ENCODE assay signal across 8 cellular contexts in genomic region chr1:50929376-50929958, GRCh38. TPM values are rescaled to one million over a fixed set of nuclear protein-coding genes. Genes with fewer than 3 reads are reported as not detected.
DNase-seq lines count a peak whose midpoint lies in the region; ATAC-seq and TF ChIP-seq lines count a peak whose summit lies in the region.

No MANE protein-coding gene starts in this region.

- peak; percentile 8 to 73 (median 58) for TF ChIP-seq CTCF in body of pancreas (IDR thresholded peaks at IDR 0.05)
- TF ChIP-seq CTCF in right lobe of liver (IDR thresholded peaks at IDR 0.05): peak; percentile 48 to 63 (median 61)

- H3K27me3 Mint-ChIP-seq in stimulated activated naive B cell treated with anti-CD40 and anti-IgM and Interleukin-4, amounts not matched to agents 10 μg/mL and 1 μg/mL and 100 μg/mL, for 72 hours: no peaks in the 10 kb centered on the region

- intact Hi-C loops in body of pancreas (cut with DNase I): no loop called here
- intact Hi-C loops in right lobe of liver (cut with DNase I): no loop called here

- H3K36me3 ChIP-seq in body of pancreas (replicated peaks in 1 of 2; ENCODE audit: insufficient read depth in 1 of 2, low read depth in 2 of 2): no peaks in the 10 kb centered on the region
- no peaks in the 10 kb centered on the region for H3K36me3 ChIP-seq in right lobe of liver

- ATAC-seq in body of pancreas (peak; percentile 40), right lobe of liver (peak in 3 of 4 donors; percentile 49 to 58 (median 54)), GM21717 (IDR thresholded peaks at IDR 0.05; ENCODE audit: unreplicated experiment) (no peak)
- no peak for ATAC-seq in stimulated activated naive B cell treated with anti-CD40 and anti-IgM and Interleukin-4, amounts not matched to agents 10 μg/mL and 1 μg/mL and 100 μg/mL, for 72 hours (replicated peaks)

- no peaks in the 10 kb centered on the region for H3K9me3 ChIP-seq in body of pancreas
- H3K9me3 ChIP-seq in right lobe of liver: no peaks in the 10 kb centered on the region

- H3K36me3 Mint-ChIP-seq in stimulated activated naive B cell treated with anti-CD40 and anti-IgM and Interleukin-4, amounts not matched to agents 10 μg/mL and 1 μg/mL and 100 μg/mL, for 72 hours: peaks cover 29 to 36% of the 10 kb centered on the region in 2 donors

- WGBS in body of pancreas, 2 donors: 18 to 20% methylated on average over 2 of the region's 2 CpGs
- 30% methylated on average over 2 of the region's 2 CpGs for WGBS in right lobe of liver (ENCODE audit: insufficient coverage, low coverage, low lambda C conversion rate, missing lambda C conversion rate)

- DNase-seq in DMS 273 (lab: John Stamatoyannopoulos, UW; ENCODE audit: unreplicated experiment) (peak; percentile 48), DMS 273 treated with DMSO at 0.1 percent for 48 hours (lab: John Stamatoyannopoulos, UW) (no peak), NCI-H146 (lab: John Stamatoyannopoulos, UW) (peak; percentile 1), body of pancreas (no peak), right lobe of liver (no peak)
- no peak for DNase-seq in stimulated activated naive B cell treated with anti-CD40 and anti-IgM and Interleukin-4, amounts not matched to agents 10 μg/mL and 1 μg/mL and 100 μg/mL, for 72 hours
- no peak for DNase-seq in activated T-cell treated with anti-CD3 and anti-CD28 coated beads, Interleukin-2, amount 50 U/mL, for 1 hour

- no peaks in the 10 kb centered on the region for H3K27me3 ChIP-seq in body of pancreas
- H3K27me3 ChIP-seq in right lobe of liver: no peaks in the 10 kb centered on the region

- H3K4me1 Mint-ChIP-seq in stimulated activated naive B cell treated with anti-CD40 and anti-IgM and Interleukin-4, amounts not matched to agents 10 μg/mL and 1 μg/mL and 100 μg/mL, for 72 hours: peaks cover 22 to 37% of the 10 kb centered on the region in 2 donors

- peak overlapping the region in 1 of 4 donors; percentile 18 for H3K27ac ChIP-seq in body of pancreas
- H3K27ac ChIP-seq in right lobe of liver: no peak overlapping the region

- no peak overlapping the region for H3K4me3 Mint-ChIP-seq in stimulated activated naive B cell treated with anti-CD40 and anti-IgM and Interleukin-4, amounts not matched to agents 10 μg/mL and 1 μg/mL and 100 μg/mL, for 72 hours

- H3K4me3 ChIP-seq in body of pancreas (no peak overlapping the region), right lobe of liver (no peak overlapping the region)

- peaks cover 11 to 15% of the 10 kb centered on the region in 2 donors for H3K9me3 Mint-ChIP-seq in stimulated activated naive B cell treated with anti-CD40 and anti-IgM and Interleukin-4, amounts not matched to agents 10 μg/mL and 1 μg/mL and 100 μg/mL, for 72 hours

- TF ChIP-seq POLR2A in body of pancreas (IDR thresholded peaks at IDR 0.05): no peak
- TF ChIP-seq POLR2A in right lobe of liver (IDR thresholded peaks at IDR 0.05): no peak

- peaks cover 4% of the 10 kb centered on the region for H3K4me1 ChIP-seq in body of pancreas
- no peaks in the 10 kb centered on the region for H3K4me1 ChIP-seq in right lobe of liver

- H3K27ac Mint-ChIP-seq in stimulated activated naive B cell treated with anti-CD40 and anti-IgM and Interleukin-4, amounts not matched to agents 10 μg/mL and 1 μg/mL and 100 μg/mL, for 72 hours: no peak overlapping the region

RNA-seq across cellular contexts. Expression of gene FAF1, which starts 30.6 kb away (rescaled TPM):
- total RNA-seq in body of pancreas: 10 to 100 TPM; 17.8 to 27.5 TPM
- 10 to 100 TPM; 24.1 to 32.4 (median 31.6) TPM for total RNA-seq in right lobe of liver

RNA-seq across cellular contexts. Expression of gene CDKN2C, which starts 40.6 kb away (rescaled TPM):
- total RNA-seq in body of pancreas (10 to 100 TPM in 1 of 2 donors, 1 to 10 TPM in 1; 7.6 to 11.9 TPM), right lobe of liver (1 to 10 TPM; 1.2 to 6.7 (median 3.1) TPM)

Comparison
In these comparisons a context has a peak if more than half of its experiments do, and no peak if none do; other contexts are left out.
1. DNase-seq: peak in DMS 273 (single experiment) and NCI-H146 (single experiment); none in DMS 273 treated with DMSO at 0.1 percent for 48 hours (single experiment), body of pancreas (0 of 4), right lobe of liver (0 of 3), stimulated activated naive B cell treated with anti-CD40 and anti-IgM and Interleukin-4, amounts not matched to agents 10 μg/mL and 1 μg/mL and 100 μg/mL, for 72 hours (single experiment) and activated T-cell treated with anti-CD3 and anti-CD28 coated beads, Interleukin-2, amount 50 U/mL, for 1 hour (single experiment).
2. ATAC-seq: peak in body of pancreas (single experiment) and right lobe of liver (3 of 4); none in stimulated activated naive B cell treated with anti-CD40 and anti-IgM and Interleukin-4, amounts not matched to agents 10 μg/mL and 1 μg/mL and 100 μg/mL, for 72 hours (0 of 2) and GM21717 (single experiment).